ENCODE assay signal across 25 cellular contexts in the genomic region with DNA sequence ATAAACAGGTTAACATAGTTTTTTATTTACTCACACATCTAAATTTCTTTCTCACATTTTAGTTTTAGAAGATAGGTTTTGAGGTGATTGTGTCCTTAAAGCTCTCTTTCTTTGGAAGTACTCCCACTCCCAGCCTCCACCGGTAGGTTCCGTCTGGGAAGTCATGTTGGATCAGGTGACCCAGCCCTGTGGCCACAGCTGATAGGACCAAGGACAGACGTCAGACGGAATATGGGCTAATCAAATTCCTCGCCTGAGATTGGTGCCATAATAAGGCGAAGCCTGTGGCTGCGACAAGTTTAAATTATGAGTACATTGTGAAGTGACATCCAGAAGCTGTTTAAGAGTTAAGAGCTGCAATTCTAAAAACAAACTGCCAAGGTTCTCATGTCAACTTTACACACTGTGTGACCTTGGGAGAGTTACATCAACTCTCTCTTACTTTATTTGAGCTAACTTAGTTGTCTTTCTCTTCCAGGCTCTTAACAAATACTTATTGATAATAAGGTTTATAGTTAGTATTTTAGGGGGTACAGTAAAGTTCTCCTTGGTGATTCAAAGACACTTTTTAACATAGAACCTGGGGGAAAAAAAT.
"Had no signal": no experiment of that assay in that cellular context is flagged by ENCODE, and none has a peak within 500 bp of the region (broad histone marks: within the 10 kb centered on the region; RNA-seq: fewer than 3 reads in every experiment).

No MANE protein-coding gene starts in this region.

- H3K36me3 ChIP-seq: colonic mucosa, esophagus squamous epithelium, gastrocnemius medialis, heart right ventricle, left lung, lower lobe of right lung had no signal

- H3K27ac ChIP-seq: colonic mucosa, epithelial cell of prostate, esophagus squamous epithelium, gastrocnemius medialis, heart right ventricle, left lung, lower lobe of right lung had no signal

- ATAC-seq: effector memory CD8-positive, alpha-beta T cell; esophagus mucosa; gastrocnemius medialis; heart right ventricle; left colon; left lung; left ventricle myocardium superior; lower lobe of right lung had no signal

- H3K4me3 ChIP-seq: colonic mucosa, esophagus squamous epithelium, gastrocnemius medialis, heart right ventricle, left lung, lower lobe of right lung had no signal

- DNase-seq: colonic mucosa; cortex of kidney; effector CD8-positive, alpha-beta T cell; effector memory CD8-positive, alpha-beta T cell; endodermal cell; erythroblast; esophagus squamous epithelium; foreskin fibroblast; foreskin melanocyte; gastrocnemius medialis; glutamatergic neuron; head of caudate nucleus; heart right ventricle; hippocampal formation; immature natural killer cell; islet precursor cell; kidney; kidney glomerular epithelial cell; left colon; left lung; left ventricle myocardium superior; lower lobe of right lung; mesenchymal stem cell had no signal

- H3K27me3 ChIP-seq: colonic mucosa, esophagus squamous epithelium, gastrocnemius medialis, heart right ventricle, left lung had no signal

- H3K4me1 ChIP-seq: colonic mucosa, esophagus squamous epithelium, gastrocnemius medialis, heart right ventricle, left lung, lower lobe of right lung had no signal

- H3K9me3 ChIP-seq: colonic mucosa, esophagus squamous epithelium, gastrocnemius medialis, left lung, lower lobe of right lung had no signal
